8 cellular contexts compared by ENCODE assay signal in the genomic region with DNA sequence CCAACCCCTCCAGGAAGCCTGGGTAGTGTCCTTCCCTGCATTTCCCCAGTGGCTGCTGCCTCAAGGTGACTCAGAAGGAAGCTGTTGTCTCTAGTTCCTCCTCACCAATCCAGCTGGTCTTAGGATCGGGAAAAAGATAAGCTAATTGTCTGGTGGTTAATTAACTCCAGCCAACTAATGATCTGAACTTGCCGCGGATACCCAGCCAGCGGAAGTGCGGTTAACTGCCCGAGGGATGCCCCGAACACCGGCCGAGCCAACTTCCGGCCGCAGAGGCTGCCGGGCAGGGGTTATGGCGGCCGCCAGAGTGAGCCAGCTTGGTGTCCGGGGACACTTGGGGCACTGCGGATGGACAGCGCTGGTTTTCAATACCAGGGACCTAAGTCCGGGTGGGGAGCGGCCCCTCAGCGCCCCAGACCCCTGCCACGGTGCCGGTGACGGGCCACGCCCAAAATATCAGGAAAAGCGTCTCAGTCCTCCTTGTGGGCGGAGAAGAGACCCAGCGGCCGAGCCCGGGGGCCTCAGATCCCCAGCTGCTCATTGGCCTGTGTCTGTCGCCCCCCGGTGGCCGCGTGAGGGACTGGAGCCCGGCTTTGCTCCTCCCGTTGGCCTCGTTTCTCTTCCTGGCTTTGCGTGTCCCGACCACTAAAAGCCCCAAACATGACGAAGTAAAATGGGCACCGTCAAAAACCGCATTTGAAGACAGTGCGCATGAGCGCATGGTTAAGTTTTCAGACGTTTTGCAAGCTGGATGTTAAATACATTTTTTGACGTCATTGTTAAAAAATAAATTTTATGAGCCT. TPM values are rescaled to one million over a fixed set of nuclear protein-coding genes. Genes with fewer than 3 reads are reported as not detected.
DNase-seq lines count a peak whose midpoint lies in the region; ATAC-seq and TF ChIP-seq lines count a peak whose summit lies in the region.

No MANE protein-coding gene starts in this region.

- H3K4me3 ChIP-seq in HFF-Myc (replicated peaks; ENCODE audit: low read depth, low read length) (peak overlapping the region; percentile 54), NB4 (ENCODE audit: low read depth, low read length) (peak overlapping the region; percentile 60), SK-N-SH (ENCODE audit: low read depth in 2 of 2, low read length in 1 of 2) (peak overlapping the region; percentile 61 to 71), osteoblast (ENCODE audit: insufficient read depth, low read length) (peak overlapping the region; percentile 81), thoracic aorta (peak overlapping the region; percentile 75)

- H3K79me2 ChIP-seq in SK-N-SH (ENCODE audit: insufficient read depth) (no peaks in the 10 kb centered on the region), osteoblast (ENCODE audit: insufficient read depth, low read length) (no peaks in the 10 kb centered on the region)

- H3K9ac ChIP-seq in SK-N-SH: peak overlapping the region; percentile 87

- ATAC-seq in thoracic aorta (ENCODE audit: insufficient number of reproducible peaks, low FRiP score, low read depth): peak; percentile 86

- POLR2A ChIA-PET in SK-N-SH (lab: Yijun Ruan, JAX): interaction anchor here (0.6 to 2.0 kb wide), 10 partner anchors 15 to 186 kb away, joined by 3 to 23 read pairs (median 6); partner anchors contain the start of genes FLYWCH2, KCTD5 and ZG16B

- TF ChIP-seq POLR2A in NB4 (IDR thresholded peaks at IDR 0.05; ENCODE audit: extremely low read depth, insufficient read length): peak; percentile 63

- under 1% methylated on average over 19 of the region's 45 CpGs for WGBS in SK-N-SH (ENCODE audit: low lambda C conversion rate)

- H3F3A ChIP-seq in SK-N-SH (replicated peaks; ENCODE audit: insufficient read depth): peaks cover 11% of the 10 kb centered on the region

- peak; percentile 92 for TF ChIP-seq RAD21 in SK-N-SH (IDR thresholded peaks at IDR 0.05; ENCODE audit: low read length)

- peak in 1 of 2 experiments; percentile 11; a peak in 1 of 4 replicates for TF ChIP-seq EP300 in SK-N-SH (IDR thresholded peaks at IDR 0.05; ENCODE audit: borderline replicate concordance in 1 of 2, low read depth in 1 of 2, low read length in 1 of 2)

- H3K27ac ChIP-seq in SK-N-SH (ENCODE audit: low read depth in 2 of 2, low read length in 1 of 2): peak overlapping the region; percentile 90 to 95
- H3K27ac ChIP-seq in osteoblast (ENCODE audit: low read depth, low read length): peak overlapping the region; percentile 95
- H3K27ac ChIP-seq in thoracic aorta: peak overlapping the region; percentile 86 to 87

- DNase-seq in GM04504 (ENCODE audit: low read depth): peak; percentile 88
- peak; percentile 82 for DNase-seq in HFF-Myc (ENCODE audit: extremely low read depth, low read depth)
- DNase-seq in NB4 (ENCODE audit: low read depth): peak; percentile 95
- DNase-seq in SK-N-SH: peak; percentile 98
- DNase-seq in glutamatergic neuron: peak; percentile 98
- peak; percentile 98 for DNase-seq in osteoblast (ENCODE audit: insufficient read length, low spot score, missing footprints)
- peak; percentile 80 for DNase-seq in thoracic aorta (ENCODE audit: low spot score)

- H4K20me1 ChIP-seq in SK-N-SH (ENCODE audit: insufficient read depth) (no peaks in the 10 kb centered on the region), osteoblast (ENCODE audit: insufficient read depth, low read length) (no peaks in the 10 kb centered on the region)

- H3K27me3 Mint-ChIP-seq in activated naive CD8-positive, alpha-beta T cell: no peaks in the 10 kb centered on the region
- H3K27me3 Mint-ChIP-seq in glutamatergic neuron (ENCODE audit: unreplicated experiment): peaks cover 11% of the 10 kb centered on the region

- peaks cover 14% of the 10 kb centered on the region for H3K4me1 Mint-ChIP-seq in activated naive CD8-positive, alpha-beta T cell (ENCODE audit: low read depth)
- H3K4me1 Mint-ChIP-seq in glutamatergic neuron (ENCODE audit: low read depth, unreplicated experiment): no peaks in the 10 kb centered on the region

- H3K4me1 ChIP-seq in SK-N-SH (ENCODE audit: control insufficient read depth in 1 of 2, insufficient read depth in 2 of 2, low read depth in 1 of 2, low read length in 1 of 2) (peaks cover 4 to 5% of the 10 kb centered on the region in 2 experiments; a peak in 3 of 4 replicates), osteoblast (ENCODE audit: insufficient read depth, low read length) (peaks cover 6% of the 10 kb centered on the region), thoracic aorta (ENCODE audit: control insufficient read depth in 1 of 2, low read depth in 2 of 2) (peaks cover 4 to 5% of the 10 kb centered on the region in 2 donors)

- no peaks in the 10 kb centered on the region for H3K9me3 Mint-ChIP-seq in activated naive CD8-positive, alpha-beta T cell (ENCODE audit: low read depth)
- H3K9me3 Mint-ChIP-seq in glutamatergic neuron (ENCODE audit: unreplicated experiment): peaks cover 4% of the 10 kb centered on the region

- no peaks in the 10 kb centered on the region for H3K9me2 ChIP-seq in SK-N-SH

- H3K4me3 Mint-ChIP-seq in activated naive CD8-positive, alpha-beta T cell: peak overlapping the region; percentile 91
- peak overlapping the region; percentile 91 for H3K4me3 Mint-ChIP-seq in glutamatergic neuron (ENCODE audit: unreplicated experiment)

- no peaks in the 10 kb centered on the region for H3K27me3 ChIP-seq in SK-N-SH (ENCODE audit: insufficient read depth)
- no peaks in the 10 kb centered on the region for H3K27me3 ChIP-seq in osteoblast (ENCODE audit: insufficient read depth, low read length)
- no peaks in the 10 kb centered on the region for H3K27me3 ChIP-seq in thoracic aorta (replicated peaks; ENCODE audit: insufficient read depth)

- H2AFZ ChIP-seq in SK-N-SH (ENCODE audit: low read depth) (peak overlapping the region; percentile 100), osteoblast (ENCODE audit: low read length) (peak overlapping the region; percentile 99)

- H3K36me3 ChIP-seq in SK-N-SH (replicated peaks in 1 of 2; ENCODE audit: control insufficient read depth in 1 of 2, insufficient read depth in 2 of 2, low read length in 1 of 2): no peaks in the 10 kb centered on the region
- H3K36me3 ChIP-seq in osteoblast (ENCODE audit: insufficient read depth, low read length): no peaks in the 10 kb centered on the region
- no peaks in the 10 kb centered on the region for H3K36me3 ChIP-seq in thoracic aorta

- TF ChIP-seq CTCF in HFF-Myc (IDR thresholded peaks at IDR 0.05; ENCODE audit: low read depth, low read length, missing control alignments) (peak; percentile 93), NB4 (IDR thresholded peaks at IDR 0.05; ENCODE audit: low read depth, low read length) (peak; percentile 75), SK-N-SH (IDR thresholded peaks at IDR 0.05) (peak; percentile 94), glutamatergic neuron (IDR thresholded peaks at IDR 0.05; ENCODE audit: partially characterized antibody, unreplicated experiment) (peak; percentile 95), osteoblast (IDR thresholded peaks at IDR 0.05; ENCODE audit: extremely low read depth, low read depth, low read length) (peak; percentile 98), thoracic aorta (IDR thresholded peaks at IDR 0.05) (peak; percentile 94)

- peak overlapping the region; percentile 93 for H3K4me2 ChIP-seq in SK-N-SH
- H3K4me2 ChIP-seq in osteoblast (ENCODE audit: insufficient read depth, low read length): peak overlapping the region; percentile 99

- CTCF ChIA-PET in SK-N-SH (lab: Yijun Ruan, JAX): interaction anchor here (0.6 to 10.9 kb wide), 51 partner anchors 9 to 385 kb away, joined by 3 to 144 read pairs (median 5); partner anchors contain the start of genes FLYWCH1, FLYWCH2, PRSS22 and PRSS41

- H3K27ac Mint-ChIP-seq in activated naive CD8-positive, alpha-beta T cell: peak overlapping the region; percentile 76
- peak overlapping the region; percentile 73 for H3K27ac Mint-ChIP-seq in glutamatergic neuron (ENCODE audit: unreplicated experiment)

- H3K36me3 Mint-ChIP-seq in activated naive CD8-positive, alpha-beta T cell: no peaks in the 10 kb centered on the region
- no peaks in the 10 kb centered on the region for H3K36me3 Mint-ChIP-seq in glutamatergic neuron (ENCODE audit: unreplicated experiment)

- H3K9me3 ChIP-seq in SK-N-SH (no peaks in the 10 kb centered on the region), osteoblast (ENCODE audit: low read depth, low read length) (no peaks in the 10 kb centered on the region), thoracic aorta (no peaks in the 10 kb centered on the region)

RNA-seq across cellular contexts. Expression of gene PRSS22, which starts 10.2 kb away (rescaled TPM):
- not detected in 2 replicates for polyA plus RNA-seq in SK-N-SH (2012; rRNA removed)
- polyA plus RNA-seq in SK-N-SH (2012; cell fraction: cytosol; rRNA removed): not detected in 2 replicates
- polyA plus RNA-seq in SK-N-SH (2012; cell fraction: nucleus; rRNA removed): 0.18 and 0.26 TPM in 2 replicates
- total RNA-seq in glutamatergic neuron (ENCODE audit: unreplicated experiment) (not detected), osteoblast (not detected in 2 replicates), thoracic aorta (not detected)

RNA-seq across cellular contexts. Expression of gene FLYWCH2, which starts 14.8 kb away (rescaled TPM):
- polyA plus RNA-seq in SK-N-SH (2012; rRNA removed): 56.4 and 64.8 TPM in 2 replicates
- polyA plus RNA-seq in SK-N-SH (2012; cell fraction: cytosol; rRNA removed): 26.4 and 44.3 TPM in 2 replicates
- polyA plus RNA-seq in SK-N-SH (2012; cell fraction: nucleus; rRNA removed): 29.4 and 41.7 TPM in 2 replicates
- total RNA-seq in glutamatergic neuron (ENCODE audit: unreplicated experiment): 30.5 TPM
- total RNA-seq in osteoblast: 38.7 and 43.6 TPM in 2 replicates
- 10 to 100 TPM; 52.2 to 53.2 TPM for total RNA-seq in thoracic aorta

RNA-seq across cellular contexts. Expression of gene ZG16B, which starts 38.1 kb away (rescaled TPM):
- polyA plus RNA-seq in SK-N-SH (2012; rRNA removed): 0.26 and 0.47 TPM in 2 replicates
- 0.24 and 0.46 TPM in 2 replicates for polyA plus RNA-seq in SK-N-SH (2012; cell fraction: cytosol; rRNA removed)
- polyA plus RNA-seq in SK-N-SH (2012; cell fraction: nucleus; rRNA removed): 0.29 and 0.49 TPM in 2 replicates
- total RNA-seq in glutamatergic neuron (ENCODE audit: unreplicated experiment): not detected
- total RNA-seq in osteoblast: 0.88 and 1.4 TPM in 2 replicates
- total RNA-seq in thoracic aorta: not detected

RNA-seq across cellular contexts. Expression of gene FLYWCH1, which starts 43.5 kb away (rescaled TPM):
- 22.4 and 30.1 TPM in 2 replicates for polyA plus RNA-seq in SK-N-SH (2012; rRNA removed)
- 7.3 and 14.1 TPM in 2 replicates for polyA plus RNA-seq in SK-N-SH (2012; cell fraction: cytosol; rRNA removed)
- 102 and 122 TPM in 2 replicates for polyA plus RNA-seq in SK-N-SH (2012; cell fraction: nucleus; rRNA removed)
- total RNA-seq in glutamatergic neuron (ENCODE audit: unreplicated experiment) (77.1 TPM), osteoblast (48.3 and 56.5 TPM in 2 replicates), thoracic aorta (10 to 100 TPM; 65.6 to 72.8 TPM)

RNA-seq across cellular contexts. Expression of gene PRSS21, which starts 51.2 kb away (rescaled TPM):
- polyA plus RNA-seq in SK-N-SH (2012; rRNA removed): not detected in 2 replicates
- not detected in 2 replicates for polyA plus RNA-seq in SK-N-SH (2012; cell fraction: cytosol; rRNA removed)
- not detected in 2 replicates for polyA plus RNA-seq in SK-N-SH (2012; cell fraction: nucleus; rRNA removed)
- total RNA-seq in glutamatergic neuron (ENCODE audit: unreplicated experiment): not detected
- not detected in 2 replicates for total RNA-seq in osteoblast
- total RNA-seq in thoracic aorta: under 1 TPM in 1 of 2 donors, not detected in 1; 0.54 TPM

Comparison
In these comparisons a context has a peak if more than half of its experiments do, and no peak if none do; other contexts are left out.
1. Peak in every context shown above with its lines: DNase-seq, ATAC-seq, H3K4me3 ChIP-seq and H3K27ac ChIP-seq.